28 cellular contexts compared by ENCODE assay signal in the genomic region with DNA sequence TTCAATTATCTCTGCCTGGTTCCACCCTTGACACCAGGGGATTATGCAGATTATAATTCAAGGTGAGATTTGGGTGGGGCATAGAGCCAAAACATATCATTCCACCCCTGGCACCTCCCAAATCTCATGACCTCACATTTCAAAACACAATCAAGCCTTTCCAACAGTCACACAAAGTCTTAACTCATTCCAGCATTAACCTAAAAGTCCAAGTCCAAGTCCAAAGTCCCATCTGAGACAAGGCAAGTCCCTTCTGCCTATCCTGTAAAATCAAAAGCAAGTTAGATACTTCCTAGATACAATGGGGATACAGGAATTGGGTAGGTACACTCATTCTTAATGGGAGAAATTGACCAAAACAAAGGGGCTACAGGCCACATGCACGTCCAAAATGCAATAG.
DNase-seq lines count a peak whose midpoint lies in the region; ATAC-seq and FAIRE-seq lines count a peak whose summit lies in the region.
"Had no signal": no experiment of that assay in that cellular context is flagged by ENCODE, and none has a peak within 500 bp of the region (broad histone marks: within the 10 kb centered on the region; RNA-seq: fewer than 3 reads in every experiment).

No MANE protein-coding gene starts in this region.

- FAIRE-seq in small intestine (lab: Jason Lieb, UNC): no peak
- FAIRE-seq: A204.1, A549, D721Med had no signal

- no peaks in the 10 kb centered on the region for H3K27me3 ChIP-seq in small intestine (ENCODE audit: control insufficient read depth in 2 of 2, insufficient read depth in 2 of 2, low read length in 2 of 2)
- H3K27me3 ChIP-seq: BE2C; BLaER1; BLaER1 treated with 17β-estradiol and CSF1 and Interleukin-3, amounts not matched to agents 10 nM and 100 nM had no signal

- intact Hi-C loops in left colon (cut with DNase I, micrococcal nuclease): no loop called here

- no peak overlapping the region for H3K27ac ChIP-seq in small intestine (ENCODE audit: low read depth in 1 of 2, low read length in 1 of 2)
- H3K27ac ChIP-seq: 22Rv1; A549; BLaER1; BLaER1 treated with 17β-estradiol and CSF1 and Interleukin-3, amounts not matched to agents 10 nM and 100 nM; C4-2B had no signal

- H3K4me3 ChIP-seq in small intestine (ENCODE audit: low read depth in 1 of 2, low read length in 2 of 2): no peak overlapping the region
- H3K4me3 ChIP-seq: A549; BLaER1; BLaER1 treated with 17β-estradiol and CSF1 and Interleukin-3, amounts not matched to agents 10 nM and 100 nM had no signal

- DNase-seq in left colon (no peak), small intestine (peak; percentile 61), DMS114 treated with DMSO at 0.1 percent for 48 hours (lab: John Stamatoyannopoulos, UW; ENCODE audit: unreplicated experiment) (no peak)
- DNase-seq: 8988T; ACHN; AML-193; BE2C; C1 segment of cervical spinal cord; Caco-2; Calu3; CD4-positive, alpha-beta memory T cell; CD4-positive, alpha-beta T cell; CD4-positive, CD25-positive, alpha-beta regulatory T cell; CD8-positive, alpha-beta memory T cell; CD8-positive, alpha-beta T cell; DMS 273 treated with DMSO at 0.1 percent for 48 hours; DMS153; DMS79; DND-41; EL had no signal

- no peaks in the 10 kb centered on the region for H3K36me3 ChIP-seq in small intestine (ENCODE audit: control insufficient read depth in 2 of 2, insufficient read depth in 2 of 2, low read length in 2 of 2)
- H3K36me3 ChIP-seq: BE2C; BLaER1; BLaER1 treated with 17β-estradiol and CSF1 and Interleukin-3, amounts not matched to agents 10 nM and 100 nM had no signal

- peaks cover 0 to 3% of the 10 kb centered on the region in 2 donors for H3K4me1 ChIP-seq in small intestine (ENCODE audit: control insufficient read depth in 2 of 2, insufficient read depth in 1 of 2, low read depth in 1 of 2, low read length in 1 of 2)
- H3K4me1 ChIP-seq: A549, BE2C, Caco-2 had no signal

- ATAC-seq in left colon (peak; percentile 53), GM18909 (IDR thresholded peaks at IDR 0.05; ENCODE audit: poor library complexity, unreplicated experiment) (no peak)
- ATAC-seq: A549; CD8-positive, alpha-beta T cell had no signal

- peaks cover 2% of the 10 kb centered on the region for H3K9me3 ChIP-seq in small intestine (ENCODE audit: control insufficient read depth, low read depth)
- H3K9me3 ChIP-seq: BE2C had no signal

- WGBS in small intestine, 3 donors: 68 to 73% (median 68%) methylated on average over 1 of the region's 1 CpG
